12 cellular contexts compared by ENCODE assay signal in genomic region chr16:50360033-50360778, GRCh38. TPM values are rescaled to one million over a fixed set of nuclear protein-coding genes. Genes with fewer than 3 reads are reported as not detected.
DNase-seq lines count a peak whose midpoint lies in the region; ATAC-seq and TF ChIP-seq lines count a peak whose summit lies in the region.
"Had no signal": no experiment of that assay in that cellular context is flagged by ENCODE, and none has a peak within 500 bp of the region (broad histone marks: within the 10 kb centered on the region; RNA-seq: fewer than 3 reads in every experiment).

No MANE protein-coding gene starts in this region.

- peak overlapping the region; percentile 68 to 76 for H3K27ac ChIP-seq in ascending aorta

- ATAC-seq in stimulated activated memory B cell treated with anti-CD40 and anti-IgM and Interleukin-4, amounts not matched to agents 10 μg/mL and 1 μg/mL and 100 μg/mL, for 72 hours = no peak
- no peak for ATAC-seq in GM19452 (IDR thresholded peaks at IDR 0.05; ENCODE audit: unreplicated experiment)
- ATAC-seq: mucosa of descending colon had no signal

- CTCF ChIA-PET in activated CD4-positive, alpha-beta memory T cell treated with anti-CD3 and anti-CD28 coated beads for 36 hours (lab: Charles Lee) = interaction anchor here (0.7 to 14.0 kb wide), 9 partner anchors 9 to 446 kb away, joined by 3 to 302 read pairs (median 5); partner anchors contain the start of gene BRD7
- CTCF ChIA-PET in activated CD4-positive, alpha-beta memory T cell treated with anti-CD3 and anti-CD28 coated beads, Interleukin-2, amount 10 ng/mL, durations not matched to agents 7 days and 5 days (lab: Charles Lee) = interaction anchor here (0.6 to 13.0 kb wide), 12 partner anchors 8 to 446 kb away, joined by 3 to 364 read pairs (median 4); partner anchors contain the start of gene CNEP1R1

- peaks cover 50% of the 10 kb centered on the region for H3K4me1 Mint-ChIP-seq in activated CD4-positive, alpha-beta memory T cell treated with anti-CD3 and anti-CD28 coated beads for 36 hours (ENCODE audit: low read depth)
- H3K4me1 Mint-ChIP-seq in activated CD4-positive, alpha-beta memory T cell treated with anti-CD3 and anti-CD28 coated beads, Interleukin-2, amount 10 ng/mL, durations not matched to agents 7 days and 5 days = peaks cover 41% of the 10 kb centered on the region
- H3K4me1 Mint-ChIP-seq in immature natural killer cell = peaks cover 36 to 71% of the 10 kb centered on the region in 2 donors
- peaks cover 45% of the 10 kb centered on the region for H3K4me1 Mint-ChIP-seq in stimulated activated memory B cell treated with anti-CD40 and anti-IgM and Interleukin-4, amounts not matched to agents 10 μg/mL and 1 μg/mL and 100 μg/mL, for 72 hours

- H3K9me3 Mint-ChIP-seq in activated CD4-positive, alpha-beta memory T cell treated with anti-CD3 and anti-CD28 coated beads for 36 hours = no peaks in the 10 kb centered on the region
- H3K9me3 Mint-ChIP-seq in activated CD4-positive, alpha-beta memory T cell treated with anti-CD3 and anti-CD28 coated beads, Interleukin-2, amount 10 ng/mL, durations not matched to agents 7 days and 5 days = no peaks in the 10 kb centered on the region
- no peaks in the 10 kb centered on the region for H3K9me3 Mint-ChIP-seq in immature natural killer cell
- H3K9me3 Mint-ChIP-seq in stimulated activated memory B cell treated with anti-CD40 and anti-IgM and Interleukin-4, amounts not matched to agents 10 μg/mL and 1 μg/mL and 100 μg/mL, for 72 hours = no peaks in the 10 kb centered on the region
- H3K9me3 Mint-ChIP-seq: T-helper 1 cell treated with Interleukin-12 subunit alpha and Interleukin-12 subunit beta and Interleukin-4 antibody, amounts not matched to agents 30 μg/mL and 1 μg/mL, for 36 hours had no signal

- H3K4me3 Mint-ChIP-seq in activated CD4-positive, alpha-beta memory T cell treated with anti-CD3 and anti-CD28 coated beads for 36 hours = no peak overlapping the region
- H3K4me3 Mint-ChIP-seq in activated CD4-positive, alpha-beta memory T cell treated with anti-CD3 and anti-CD28 coated beads, Interleukin-2, amount 10 ng/mL, durations not matched to agents 7 days and 5 days = no peak overlapping the region
- no peak overlapping the region for H3K4me3 Mint-ChIP-seq in immature natural killer cell
- no peak overlapping the region for H3K4me3 Mint-ChIP-seq in stimulated activated memory B cell treated with anti-CD40 and anti-IgM and Interleukin-4, amounts not matched to agents 10 μg/mL and 1 μg/mL and 100 μg/mL, for 72 hours
- H3K4me3 Mint-ChIP-seq: T-helper 1 cell treated with Interleukin-12 subunit alpha and Interleukin-12 subunit beta and Interleukin-4 antibody, amounts not matched to agents 30 μg/mL and 1 μg/mL, for 36 hours had no signal

- no peak for TF ChIP-seq CTCF in ascending aorta (IDR thresholded peaks at IDR 0.05)

- H3K36me3 ChIP-seq in ascending aorta = peaks cover 15 to 25% of the 10 kb centered on the region in 2 donors

- H3K4me1 ChIP-seq in ascending aorta = peaks cover 3 to 17% of the 10 kb centered on the region in 2 donors

- no peak for DNase-seq in activated CD4-positive, alpha-beta memory T cell treated with anti-CD3 and anti-CD28 coated beads for 36 hours
- no peak for DNase-seq in activated CD4-positive, alpha-beta memory T cell treated with anti-CD3 and anti-CD28 coated beads, Interleukin-2, amount 10 ng/mL, durations not matched to agents 7 days and 5 days
- DNase-seq in ascending aorta (ENCODE audit: low spot score in 2 of 2) (peak; percentile 43 to 89), immature natural killer cell (no peak), CD1c-positive myeloid dendritic cell (ENCODE audit: extremely low spot score) (no peak)
- DNase-seq in activated naive CD4-positive, alpha-beta T cell (lab: John Stamatoyannopoulos, UW) = no peak
- DNase-seq: activated T-cell treated with anti-CD3 and anti-CD28 coated beads for 4 hours, heart right ventricle, mucosa of descending colon had no signal

- peak overlapping the region; percentile 44 for H3K27ac Mint-ChIP-seq in activated CD4-positive, alpha-beta memory T cell treated with anti-CD3 and anti-CD28 coated beads for 36 hours
- H3K27ac Mint-ChIP-seq in activated CD4-positive, alpha-beta memory T cell treated with anti-CD3 and anti-CD28 coated beads, Interleukin-2, amount 10 ng/mL, durations not matched to agents 7 days and 5 days = no peak overlapping the region
- H3K27ac Mint-ChIP-seq in immature natural killer cell = peak overlapping the region in 5 of 6 donors; percentile 21 to 78 (median 60)
- H3K27ac Mint-ChIP-seq in stimulated activated memory B cell treated with anti-CD40 and anti-IgM and Interleukin-4, amounts not matched to agents 10 μg/mL and 1 μg/mL and 100 μg/mL, for 72 hours = peak overlapping the region; percentile 65
- H3K27ac Mint-ChIP-seq: T-helper 1 cell treated with Interleukin-12 subunit alpha and Interleukin-12 subunit beta and Interleukin-4 antibody, amounts not matched to agents 30 μg/mL and 1 μg/mL, for 36 hours had no signal

- intact Hi-C loops in activated CD4-positive, alpha-beta memory T cell treated with anti-CD3 and anti-CD28 coated beads for 36 hours (cut with micrococcal nuclease) = no loop called here
- intact Hi-C loops in ascending aorta (cut with DNase I) = loop anchor here (10.0 kb wide), 1 partner anchor 295 kb away; the partner anchor contains the start of gene HEATR3

- POLR2A ChIA-PET in activated CD4-positive, alpha-beta memory T cell treated with anti-CD3 and anti-CD28 coated beads for 36 hours (lab: Charles Lee) = interaction anchor here (1.4 kb wide), 1 partner anchor 21 kb away, joined by 4 read pairs; no protein-coding TSS in a partner anchor
- POLR2A ChIA-PET in activated CD4-positive, alpha-beta memory T cell treated with anti-CD3 and anti-CD28 coated beads, Interleukin-2, amount 10 ng/mL, durations not matched to agents 7 days and 5 days (lab: Charles Lee) = interaction anchor here (0.8 to 3.3 kb wide), 9 partner anchors 7 to 446 kb away, joined by 3 to 18 read pairs (median 4); no protein-coding TSS in a partner anchor

- H3K36me3 Mint-ChIP-seq in activated CD4-positive, alpha-beta memory T cell treated with anti-CD3 and anti-CD28 coated beads for 36 hours = peaks cover 31% of the 10 kb centered on the region
- peaks cover 65% of the 10 kb centered on the region for H3K36me3 Mint-ChIP-seq in activated CD4-positive, alpha-beta memory T cell treated with anti-CD3 and anti-CD28 coated beads, Interleukin-2, amount 10 ng/mL, durations not matched to agents 7 days and 5 days (ENCODE audit: low read depth)
- H3K36me3 Mint-ChIP-seq in immature natural killer cell = peaks cover 9 to 22% (median 9%) of the 10 kb centered on the region in 3 donors
- peaks cover 35% of the 10 kb centered on the region for H3K36me3 Mint-ChIP-seq in stimulated activated memory B cell treated with anti-CD40 and anti-IgM and Interleukin-4, amounts not matched to agents 10 μg/mL and 1 μg/mL and 100 μg/mL, for 72 hours

- H3K4me3 ChIP-seq in ascending aorta = no peak overlapping the region
- H3K4me3 ChIP-seq: heart right ventricle, mucosa of descending colon had no signal

- no peaks in the 10 kb centered on the region for H3K27me3 Mint-ChIP-seq in activated CD4-positive, alpha-beta memory T cell treated with anti-CD3 and anti-CD28 coated beads for 36 hours
- H3K27me3 Mint-ChIP-seq in activated CD4-positive, alpha-beta memory T cell treated with anti-CD3 and anti-CD28 coated beads, Interleukin-2, amount 10 ng/mL, durations not matched to agents 7 days and 5 days = no peaks in the 10 kb centered on the region
- no peaks in the 10 kb centered on the region for H3K27me3 Mint-ChIP-seq in immature natural killer cell (ENCODE audit: low read depth in 3 of 3)
- no peaks in the 10 kb centered on the region for H3K27me3 Mint-ChIP-seq in stimulated activated memory B cell treated with anti-CD40 and anti-IgM and Interleukin-4, amounts not matched to agents 10 μg/mL and 1 μg/mL and 100 μg/mL, for 72 hours

- H3K9me3 ChIP-seq in ascending aorta = no peaks in the 10 kb centered on the region
- H3K9me3 ChIP-seq: mucosa of descending colon had no signal

- H3K27me3 ChIP-seq in ascending aorta = no peaks in the 10 kb centered on the region
- H3K27me3 ChIP-seq: heart right ventricle had no signal

RNA-seq across cellular contexts. Expression of gene BRD7, which starts 8.6 kb away (rescaled TPM):
- total RNA-seq in activated CD4-positive, alpha-beta memory T cell treated with anti-CD3 and anti-CD28 coated beads for 36 hours = 100 to 1,000 TPM in 1 of 2 experiments, 10 to 100 TPM in 1; 87.9 to 103 TPM
- total RNA-seq in activated CD4-positive, alpha-beta memory T cell treated with anti-CD3 and anti-CD28 coated beads, Interleukin-2, amount 10 ng/mL, durations not matched to agents 7 days and 5 days = 100 to 1,000 TPM in 1 of 2 experiments, 10 to 100 TPM in 1; 93.3 to 101 TPM
- total RNA-seq in ascending aorta = 17.7 TPM
- 10 to 100 TPM; 15.7 to 42.7 (median 39.8) TPM for polyA plus RNA-seq in immature natural killer cell

Comparison
In these comparisons a context has a peak if more than half of its experiments do, and no peak if none do; other contexts are left out.
1. DNase-seq: peak in ascending aorta (2 of 2); none in activated CD4-positive, alpha-beta memory T cell treated with anti-CD3 and anti-CD28 coated beads for 36 hours (single experiment), activated CD4-positive, alpha-beta memory T cell treated with anti-CD3 and anti-CD28 coated beads, Interleukin-2, amount 10 ng/mL, durations not matched to agents 7 days and 5 days (single experiment), immature natural killer cell (0 of 3), activated naive CD4-positive, alpha-beta T cell (0 of 4) and CD1c-positive myeloid dendritic cell (single experiment).